In genomic region chr4:122692641-122693520, GRCh38 we compare ENCODE assay signal across 16 cellular contexts. TPM values are rescaled to one million over a fixed set of nuclear protein-coding genes. Genes with fewer than 3 reads are reported as not detected.
DNase-seq lines count a peak whose midpoint lies in the region; ATAC-seq and TF ChIP-seq lines count a peak whose summit lies in the region.
"Had no signal": no experiment of that assay in that cellular context is flagged by ENCODE, and none has a peak within 500 bp of the region (broad histone marks: within the 10 kb centered on the region; RNA-seq: fewer than 3 reads in every experiment).

No MANE protein-coding gene starts in this region.

- H3K4me1 Mint-ChIP-seq in GM23338: peaks cover 17% of the 10 kb centered on the region
- peaks cover 70% of the 10 kb centered on the region for H3K4me1 Mint-ChIP-seq in activated T-helper 2 cell treated with anti-CD3 and anti-CD28 coated beads, Interferon-gamma antibody, Interleukin-2, Interleukin-4, amounts not matched to agents 10 μg/mL and 5 μg/mL and 100 μg/mL, durations not matched to agents 14 hours and 24 hours and 36 hours (ENCODE audit: low read depth)
- H3K4me1 Mint-ChIP-seq: B cell had no signal

- no peak for DNase-seq in GM23338 (ENCODE audit: low spot score)
- peak; percentile 10 for DNase-seq in M059J (ENCODE audit: low read depth)
- no peak for DNase-seq in activated T-helper 2 cell treated with anti-CD3 and anti-CD28 coated beads, Interferon-gamma antibody, Interleukin-2, Interleukin-4, amounts not matched to agents 10 μg/mL and 5 μg/mL and 100 μg/mL, durations not matched to agents 14 hours and 24 hours and 36 hours (ENCODE audit: low spot score)
- DNase-seq in fibroblast of the aortic adventitia (ENCODE audit: low read depth): peak; percentile 44
- no peak for DNase-seq in activated effector memory CD4-positive, alpha-beta T cell treated with anti-CD3 and anti-CD28 coated beads, Interleukin-2, amount 50 U/mL, for 16 hours
- no peak for DNase-seq in effector CD4-positive, alpha-beta T cell
- DNase-seq: CD4-positive, alpha-beta memory T cell; H7; NCI-H1092 treated with DMSO at 0.1 percent for 48 hours; NCI-H1694; Peyer's patch; SHP77 had no signal

- H3K4me3 ChIP-seq in GM23338: no peak overlapping the region
- H3K4me3 ChIP-seq in fibroblast of the aortic adventitia (ENCODE audit: low read depth, low read length): no peak overlapping the region
- H3K4me3 ChIP-seq: Peyer's patch had no signal

- no peaks in the 10 kb centered on the region for H3F3A ChIP-seq in GM23338 (replicated peaks; ENCODE audit: low read depth)

- H3K36me3 Mint-ChIP-seq in GM23338 (ENCODE audit: low read depth): no peaks in the 10 kb centered on the region
- H3K36me3 Mint-ChIP-seq in activated T-helper 2 cell treated with anti-CD3 and anti-CD28 coated beads, Interferon-gamma antibody, Interleukin-2, Interleukin-4, amounts not matched to agents 10 μg/mL and 5 μg/mL and 100 μg/mL, durations not matched to agents 14 hours and 24 hours and 36 hours (ENCODE audit: low read depth): peaks cover 4% of the 10 kb centered on the region
- H3K36me3 Mint-ChIP-seq: CD4-positive, alpha-beta memory T cell had no signal

- H4K20me1 ChIP-seq in GM23338 (replicated peaks; ENCODE audit: insufficient read depth): no peaks in the 10 kb centered on the region

- peaks cover 18% of the 10 kb centered on the region for H3K4me1 ChIP-seq in GM23338 (ENCODE audit: insufficient read depth)
- H3K4me1 ChIP-seq: Peyer's patch had no signal

- intact Hi-C loops in activated T-helper 2 cell treated with anti-CD3 and anti-CD28 coated beads, Interferon-gamma antibody, Interleukin-2, Interleukin-4, amounts not matched to agents 10 μg/mL and 5 μg/mL and 100 μg/mL, durations not matched to agents 14 hours and 24 hours and 36 hours (cut with micrococcal nuclease): no loop called here

- no peak for ATAC-seq in GM23338
- no peak for ATAC-seq in HG02623 (IDR thresholded peaks at IDR 0.05; ENCODE audit: unreplicated experiment)
- ATAC-seq in GM19467 (IDR thresholded peaks at IDR 0.05; ENCODE audit: unreplicated experiment): no peak

- H3K4me3 Mint-ChIP-seq in GM23338: no peak overlapping the region
- no peak overlapping the region for H3K4me3 Mint-ChIP-seq in activated T-helper 2 cell treated with anti-CD3 and anti-CD28 coated beads, Interferon-gamma antibody, Interleukin-2, Interleukin-4, amounts not matched to agents 10 μg/mL and 5 μg/mL and 100 μg/mL, durations not matched to agents 14 hours and 24 hours and 36 hours (ENCODE audit: low read depth)
- H3K4me3 Mint-ChIP-seq: B cell; CD4-positive, alpha-beta memory T cell; IgD-negative memory B cell had no signal

- H3K9me3 Mint-ChIP-seq in GM23338: no peaks in the 10 kb centered on the region
- no peaks in the 10 kb centered on the region for H3K9me3 Mint-ChIP-seq in activated T-helper 2 cell treated with anti-CD3 and anti-CD28 coated beads, Interferon-gamma antibody, Interleukin-2, Interleukin-4, amounts not matched to agents 10 μg/mL and 5 μg/mL and 100 μg/mL, durations not matched to agents 14 hours and 24 hours and 36 hours

- H3K27me3 ChIP-seq in GM23338 (ENCODE audit: insufficient read depth): no peaks in the 10 kb centered on the region

- no peaks in the 10 kb centered on the region for H3K36me3 ChIP-seq in GM23338 (ENCODE audit: insufficient read depth)
- H3K36me3 ChIP-seq: Peyer's patch had no signal

- TF ChIP-seq CTCF in GM23338 (conservative IDR thresholded peaks at IDR 0.05; ENCODE audit: low read depth in 2 of 2): no peak
- TF ChIP-seq CTCF in fibroblast of the aortic adventitia (IDR thresholded peaks at IDR 0.05; ENCODE audit: insufficient read depth, low read length): no peak

- no peak overlapping the region for H3K27ac Mint-ChIP-seq in GM23338
- peak overlapping the region; percentile 58 for H3K27ac Mint-ChIP-seq in activated T-helper 2 cell treated with anti-CD3 and anti-CD28 coated beads, Interferon-gamma antibody, Interleukin-2, Interleukin-4, amounts not matched to agents 10 μg/mL and 5 μg/mL and 100 μg/mL, durations not matched to agents 14 hours and 24 hours and 36 hours
- H3K27ac Mint-ChIP-seq: B cell; CD4-positive, alpha-beta memory T cell; IgD-negative memory B cell had no signal

- no peak overlapping the region for H3K27ac ChIP-seq in GM23338 (ENCODE audit: low read depth)
- H3K27ac ChIP-seq: Peyer's patch had no signal

- no peaks in the 10 kb centered on the region for H3K79me2 ChIP-seq in GM23338 (replicated peaks; ENCODE audit: insufficient read depth)

- no peaks in the 10 kb centered on the region for H3K9me2 ChIP-seq in GM23338 (ENCODE audit: insufficient read depth)

- peaks cover 9% of the 10 kb centered on the region for H3K27me3 Mint-ChIP-seq in GM23338 (ENCODE audit: insufficient read depth, low read depth, poor library complexity)
- peaks cover 19% of the 10 kb centered on the region for H3K27me3 Mint-ChIP-seq in activated T-helper 2 cell treated with anti-CD3 and anti-CD28 coated beads, Interferon-gamma antibody, Interleukin-2, Interleukin-4, amounts not matched to agents 10 μg/mL and 5 μg/mL and 100 μg/mL, durations not matched to agents 14 hours and 24 hours and 36 hours (ENCODE audit: low read depth)

- H3K4me2 ChIP-seq in GM23338: no peak overlapping the region

- H2AFZ ChIP-seq in GM23338: peak overlapping the region; percentile 23; the same call in 1 of the 2 replicates

TF ChIP-seq in GM23338, 12 proteins besides CTCF, POLR2A, EP300 and RAD21 (continues in another document):
- TF ChIP-seq POLR2AphosphoS5 (IDR thresholded peaks at IDR 0.05; ENCODE audit: low read depth) (no peak), ZNF331 (CRISPR knock-in tag; IDR thresholded peaks at IDR 0.05; ENCODE audit: low read depth) (no peak), ZNF114 (CRISPR knock-in tag; IDR thresholded peaks at IDR 0.05) (no peak), REST (IDR thresholded peaks at IDR 0.05; ENCODE audit: unreplicated experiment) (no peak), EZH2 (IDR thresholded peaks at IDR 0.05; ENCODE audit: low read depth, unreplicated experiment) (no peak), JUNB (IDR thresholded peaks at IDR 0.05; ENCODE audit: unreplicated experiment) (no peak), CREB1 (CRISPR knock-in tag; IDR thresholded peaks at IDR 0.05; ENCODE audit: low read depth) (no peak), NANOG (IDR thresholded peaks at IDR 0.05; ENCODE audit: borderline replicate concordance) (no peak), STAT1 (IDR thresholded peaks at IDR 0.05; ENCODE audit: unreplicated experiment) (no peak)
- TF ChIP-seq, protein P1, sequence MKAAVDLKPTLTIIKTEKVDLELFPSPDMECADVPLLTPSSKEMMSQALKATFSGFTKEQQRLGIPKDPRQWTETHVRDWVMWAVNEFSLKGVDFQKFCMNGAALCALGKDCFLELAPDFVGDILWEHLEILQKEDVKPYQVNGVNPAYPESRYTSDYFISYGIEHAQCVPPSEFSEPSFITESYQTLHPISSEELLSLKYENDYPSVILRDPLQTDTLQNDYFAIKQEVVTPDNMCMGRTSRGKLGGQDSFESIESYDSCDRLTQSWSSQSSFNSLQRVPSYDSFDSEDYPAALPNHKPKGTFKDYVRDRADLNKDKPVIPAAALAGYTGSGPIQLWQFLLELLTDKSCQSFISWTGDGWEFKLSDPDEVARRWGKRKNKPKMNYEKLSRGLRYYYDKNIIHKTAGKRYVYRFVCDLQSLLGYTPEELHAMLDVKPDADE (IDR thresholded peaks at IDR 0.05): no peak

RNA-seq across cellular contexts. Expression of gene BBS12, which starts 39.6 kb away (rescaled TPM):
- 2.6 TPM in 2 replicates for total RNA-seq in GM23338 (2014; rRNA removed; shearing (Covaris generic))
- 1.4 and 2.3 TPM in 2 replicates for polyA plus RNA-seq in GM23338 (2016; fragmentation: Nextera tagmentation; extraction: Ambion mirVana)
- 2.4 and 4.7 TPM in 2 replicates for total RNA-seq in M059J (2014; rRNA removed; shearing (Covaris generic))
- total RNA-seq in activated T-helper 2 cell treated with anti-CD3 and anti-CD28 coated beads, Interferon-gamma antibody, Interleukin-2, Interleukin-4, amounts not matched to agents 10 μg/mL and 5 μg/mL and 100 μg/mL, durations not matched to agents 14 hours and 24 hours and 36 hours: 3.7 and 5.5 TPM in 2 replicates
- total RNA-seq in fibroblast of the aortic adventitia (ENCODE audit: low replicate concordance): 2.0 and 5.8 TPM in 2 replicates

Comparison
In these comparisons a context has a peak if more than half of its experiments do, and no peak if none do; other contexts are left out.
1. DNase-seq: peak in M059J (single experiment) and fibroblast of the aortic adventitia (single experiment); none in GM23338 (single experiment), activated T-helper 2 cell treated with anti-CD3 and anti-CD28 coated beads, Interferon-gamma antibody, Interleukin-2, Interleukin-4, amounts not matched to agents 10 μg/mL and 5 μg/mL and 100 μg/mL, durations not matched to agents 14 hours and 24 hours and 36 hours (single experiment), activated effector memory CD4-positive, alpha-beta T cell treated with anti-CD3 and anti-CD28 coated beads, Interleukin-2, amount 50 U/mL, for 16 hours (single experiment) and effector CD4-positive, alpha-beta T cell (single experiment).